ENCODE assay signal across 15 cellular contexts in genomic region chr6:42103218-42103617, GRCh38. TPM values are rescaled to one million over a fixed set of nuclear protein-coding genes. Genes with fewer than 3 reads are reported as not detected.
DNase-seq lines count a peak whose midpoint lies in the region; ATAC-seq and TF ChIP-seq lines count a peak whose summit lies in the region.
"Had no signal": no experiment of that assay in that cellular context is flagged by ENCODE, and none has a peak within 500 bp of the region (broad histone marks: within the 10 kb centered on the region; RNA-seq: fewer than 3 reads in every experiment).

No MANE protein-coding gene starts in this region.

- no peaks in the 10 kb centered on the region for H3K9me3 ChIP-seq in transverse colon
- H3K9me3 ChIP-seq: pancreas had no signal

- intact Hi-C loops in activated T-helper 1 cell treated with anti-CD3 and anti-CD28 coated beads, Interleukin-12 subunit alpha, Interleukin-12 subunit beta, Interleukin-2, Interleukin-4 antibody, amounts not matched to agents 30 ng/mL and 10 ng/mL and 1 ng/mL, durations not matched to agents 14 hours and 24 hours and 36 hours (cut with micrococcal nuclease), result no loop called here
- intact Hi-C loops in transverse colon (cut with DNase I; ENCODE audit: low total_unique reads), result no loop called here

- 52 to 60% methylated on average over 2 to 8 of the region's 8 CpGs for WGBS in transverse colon (ENCODE audit: low coverage in 1 of 2), 2 donors

- no peaks in the 10 kb centered on the region for H3K27me3 Mint-ChIP-seq in activated naive CD4-positive, alpha-beta T cell treated with anti-CD3 and anti-CD28 coated beads, Interleukin-2, amount 50 U/mL, for 24 hours
- peaks cover 1% of the 10 kb centered on the region for H3K27me3 Mint-ChIP-seq in activated T-helper 1 cell treated with anti-CD3 and anti-CD28 coated beads, Interleukin-12 subunit alpha, Interleukin-12 subunit beta, Interleukin-2, Interleukin-4 antibody, amounts not matched to agents 30 ng/mL and 10 ng/mL and 1 ng/mL, durations not matched to agents 14 hours and 24 hours and 36 hours (ENCODE audit: insufficient read depth)
- no peaks in the 10 kb centered on the region for H3K27me3 Mint-ChIP-seq in mesothelial cell of epicardium (ENCODE audit: low read depth)
- peaks cover 31 to 43% of the 10 kb centered on the region in 2 donors for H3K27me3 Mint-ChIP-seq in stimulated activated naive B cell treated with anti-CD40 and anti-IgM and Interleukin-4, amounts not matched to agents 10 μg/mL and 1 μg/mL and 100 μg/mL, for 72 hours

- H3K4me3 Mint-ChIP-seq in activated naive CD4-positive, alpha-beta T cell treated with anti-CD3 and anti-CD28 coated beads, Interleukin-2, amount 50 U/mL, for 24 hours, result peak overlapping the region; percentile 70
- H3K4me3 Mint-ChIP-seq in activated T-helper 1 cell treated with anti-CD3 and anti-CD28 coated beads, Interleukin-12 subunit alpha, Interleukin-12 subunit beta, Interleukin-2, Interleukin-4 antibody, amounts not matched to agents 30 ng/mL and 10 ng/mL and 1 ng/mL, durations not matched to agents 14 hours and 24 hours and 36 hours, result peak overlapping the region; percentile 70
- H3K4me3 Mint-ChIP-seq in mesothelial cell of epicardium, result peak overlapping the region; percentile 56
- no peak overlapping the region for H3K4me3 Mint-ChIP-seq in stimulated activated naive B cell treated with anti-CD40 and anti-IgM and Interleukin-4, amounts not matched to agents 10 μg/mL and 1 μg/mL and 100 μg/mL, for 72 hours

- TF ChIP-seq POLR2A in transverse colon (IDR thresholded peaks at IDR 0.05), result no peak

- DNase-seq in activated naive CD4-positive, alpha-beta T cell (lab: John Stamatoyannopoulos, UW), result no peak
- DNase-seq in activated T-helper 1 cell treated with anti-CD3 and anti-CD28 coated beads, Interleukin-12 subunit alpha, Interleukin-12 subunit beta, Interleukin-2, Interleukin-4 antibody, amounts not matched to agents 30 ng/mL and 10 ng/mL and 1 ng/mL, durations not matched to agents 14 hours and 24 hours and 36 hours (ENCODE audit: low spot score), result no peak
- DNase-seq in mesothelial cell of epicardium (ENCODE audit: low spot score in 2 of 2, unreplicated experiment in 2 of 2) (no peak), transverse colon (peak; percentile 59), NCI-H1105 (lab: John Stamatoyannopoulos, UW) (no peak)
- no peak for DNase-seq in stimulated activated naive B cell treated with anti-CD40 and anti-IgM and Interleukin-4, amounts not matched to agents 10 μg/mL and 1 μg/mL and 100 μg/mL, for 72 hours
- DNase-seq: activated CD4-positive, CD25-positive, alpha-beta regulatory T cell treated with anti-CD3 and anti-CD28 coated beads, Interleukin-2, amount 50 U/mL, for 72 hours; activated gamma-delta T cell; DMS53; NCI-H446; pancreas; PC-3; trophoblast cell had no signal

- H3K36me3 Mint-ChIP-seq in activated naive CD4-positive, alpha-beta T cell treated with anti-CD3 and anti-CD28 coated beads, Interleukin-2, amount 50 U/mL, for 24 hours, result no peaks in the 10 kb centered on the region
- H3K36me3 Mint-ChIP-seq in activated T-helper 1 cell treated with anti-CD3 and anti-CD28 coated beads, Interleukin-12 subunit alpha, Interleukin-12 subunit beta, Interleukin-2, Interleukin-4 antibody, amounts not matched to agents 30 ng/mL and 10 ng/mL and 1 ng/mL, durations not matched to agents 14 hours and 24 hours and 36 hours (ENCODE audit: low read depth), result no peaks in the 10 kb centered on the region
- H3K36me3 Mint-ChIP-seq in mesothelial cell of epicardium, result peaks cover 24% of the 10 kb centered on the region
- H3K36me3 Mint-ChIP-seq in stimulated activated naive B cell treated with anti-CD40 and anti-IgM and Interleukin-4, amounts not matched to agents 10 μg/mL and 1 μg/mL and 100 μg/mL, for 72 hours, result no peaks in the 10 kb centered on the region

- ATAC-seq in stimulated activated naive B cell treated with anti-CD40 and anti-IgM and Interleukin-4, amounts not matched to agents 10 μg/mL and 1 μg/mL and 100 μg/mL, for 72 hours (replicated peaks), result no peak
- ATAC-seq in HG03039 (IDR thresholded peaks at IDR 0.05; ENCODE audit: unreplicated experiment), result no peak
- ATAC-seq: PC-3 had no signal

- H3K4me1 Mint-ChIP-seq in activated naive CD4-positive, alpha-beta T cell treated with anti-CD3 and anti-CD28 coated beads, Interleukin-2, amount 50 U/mL, for 24 hours, result peaks cover 7% of the 10 kb centered on the region
- H3K4me1 Mint-ChIP-seq in activated T-helper 1 cell treated with anti-CD3 and anti-CD28 coated beads, Interleukin-12 subunit alpha, Interleukin-12 subunit beta, Interleukin-2, Interleukin-4 antibody, amounts not matched to agents 30 ng/mL and 10 ng/mL and 1 ng/mL, durations not matched to agents 14 hours and 24 hours and 36 hours (ENCODE audit: low read depth), result peaks cover 39% of the 10 kb centered on the region
- H3K4me1 Mint-ChIP-seq in mesothelial cell of epicardium, result peaks cover 33% of the 10 kb centered on the region
- H3K4me1 Mint-ChIP-seq in stimulated activated naive B cell treated with anti-CD40 and anti-IgM and Interleukin-4, amounts not matched to agents 10 μg/mL and 1 μg/mL and 100 μg/mL, for 72 hours, result peaks cover 7 to 9% of the 10 kb centered on the region in 2 donors

- in situ Hi-C loops in transverse colon (cut with MboI; ENCODE audit: low pct_ligation_motif_present in 1 of 4, low pct_unique_long_range_greater_than_20kb in 1 of 4, low sequenced_read_pairs in 3 of 4), result no loop called here

- peaks cover 9% of the 10 kb centered on the region for H3K27me3 ChIP-seq in transverse colon
- H3K27me3 ChIP-seq: pancreas had no signal

- H3K27ac ChIP-seq in transverse colon, result peak overlapping the region; percentile 23 to 65 (median 53)
- H3K27ac ChIP-seq: pancreas had no signal

- H3K4me1 ChIP-seq in transverse colon, result peaks cover 37 to 62% (median 47%) of the 10 kb centered on the region in 4 donors

- H3K27ac Mint-ChIP-seq in activated naive CD4-positive, alpha-beta T cell treated with anti-CD3 and anti-CD28 coated beads, Interleukin-2, amount 50 U/mL, for 24 hours, result no peak overlapping the region
- peak overlapping the region; percentile 67 for H3K27ac Mint-ChIP-seq in activated T-helper 1 cell treated with anti-CD3 and anti-CD28 coated beads, Interleukin-12 subunit alpha, Interleukin-12 subunit beta, Interleukin-2, Interleukin-4 antibody, amounts not matched to agents 30 ng/mL and 10 ng/mL and 1 ng/mL, durations not matched to agents 14 hours and 24 hours and 36 hours
- no peak overlapping the region for H3K27ac Mint-ChIP-seq in mesothelial cell of epicardium
- H3K27ac Mint-ChIP-seq in stimulated activated naive B cell treated with anti-CD40 and anti-IgM and Interleukin-4, amounts not matched to agents 10 μg/mL and 1 μg/mL and 100 μg/mL, for 72 hours, result no peak overlapping the region

- TF ChIP-seq CTCF in mesothelial cell of epicardium (IDR thresholded peaks at IDR 0.05; ENCODE audit: unreplicated experiment), result no peak
- no peak for TF ChIP-seq CTCF in transverse colon (IDR thresholded peaks at IDR 0.05)

- H3K36me3 ChIP-seq in transverse colon, result no peaks in the 10 kb centered on the region

- no peak for TF ChIP-seq EP300 in transverse colon (IDR thresholded peaks at IDR 0.05; ENCODE audit: low read depth)

- H3K4me3 ChIP-seq in transverse colon, result no peak overlapping the region
- H3K4me3 ChIP-seq: pancreas had no signal

- no peaks in the 10 kb centered on the region for H3K9me3 Mint-ChIP-seq in activated naive CD4-positive, alpha-beta T cell treated with anti-CD3 and anti-CD28 coated beads, Interleukin-2, amount 50 U/mL, for 24 hours
- no peaks in the 10 kb centered on the region for H3K9me3 Mint-ChIP-seq in activated T-helper 1 cell treated with anti-CD3 and anti-CD28 coated beads, Interleukin-12 subunit alpha, Interleukin-12 subunit beta, Interleukin-2, Interleukin-4 antibody, amounts not matched to agents 30 ng/mL and 10 ng/mL and 1 ng/mL, durations not matched to agents 14 hours and 24 hours and 36 hours
- no peaks in the 10 kb centered on the region for H3K9me3 Mint-ChIP-seq in mesothelial cell of epicardium
- H3K9me3 Mint-ChIP-seq in stimulated activated naive B cell treated with anti-CD40 and anti-IgM and Interleukin-4, amounts not matched to agents 10 μg/mL and 1 μg/mL and 100 μg/mL, for 72 hours, result no peaks in the 10 kb centered on the region

RNA-seq across cellular contexts. Expression of gene C6orf132, which starts 39.2 kb away (rescaled TPM):
- total RNA-seq in activated T-helper 1 cell treated with anti-CD3 and anti-CD28 coated beads, Interleukin-12 subunit alpha, Interleukin-12 subunit beta, Interleukin-2, Interleukin-4 antibody, amounts not matched to agents 30 ng/mL and 10 ng/mL and 1 ng/mL, durations not matched to agents 14 hours and 24 hours and 36 hours, result 0.18 and 0.20 TPM in 2 replicates
- total RNA-seq in mesothelial cell of epicardium (22.4 to 23.9 TPM (median 22.5 TPM) in 3 replicates), transverse colon (10 to 100 TPM; 26.1 to 96.9 (median 43.2) TPM)

RNA-seq across cellular contexts. Expression of gene TAF8, which starts 52.9 kb away (rescaled TPM):
- total RNA-seq in activated T-helper 1 cell treated with anti-CD3 and anti-CD28 coated beads, Interleukin-12 subunit alpha, Interleukin-12 subunit beta, Interleukin-2, Interleukin-4 antibody, amounts not matched to agents 30 ng/mL and 10 ng/mL and 1 ng/mL, durations not matched to agents 14 hours and 24 hours and 36 hours, result 36.7 and 38.3 TPM in 2 replicates
- total RNA-seq in mesothelial cell of epicardium (32.1 to 38.9 TPM (median 36.5 TPM) in 3 replicates), transverse colon (10 to 100 TPM; 15.3 to 36.2 (median 21.8) TPM)

Comparison
In these comparisons a context has a peak if more than half of its experiments do, and no peak if none do; other contexts are left out.
1. H3K4me3 Mint-ChIP-seq: peak in activated naive CD4-positive, alpha-beta T cell treated with anti-CD3 and anti-CD28 coated beads, Interleukin-2, amount 50 U/mL, for 24 hours (single experiment), activated T-helper 1 cell treated with anti-CD3 and anti-CD28 coated beads, Interleukin-12 subunit alpha, Interleukin-12 subunit beta, Interleukin-2, Interleukin-4 antibody, amounts not matched to agents 30 ng/mL and 10 ng/mL and 1 ng/mL, durations not matched to agents 14 hours and 24 hours and 36 hours (single experiment) and mesothelial cell of epicardium (single experiment); none in stimulated activated naive B cell treated with anti-CD40 and anti-IgM and Interleukin-4, amounts not matched to agents 10 μg/mL and 1 μg/mL and 100 μg/mL, for 72 hours (0 of 2).
2. RNA of gene C6orf132, which starts 39.2 kb away (total RNA-seq): 26.1 to 96.9 TPM in transverse colon and 22.4 to 23.9 TPM in mesothelial cell of epicardium; 0.18 to 0.20 TPM in activated T-helper 1 cell treated with anti-CD3 and anti-CD28 coated beads, Interleukin-12 subunit alpha, Interleukin-12 subunit beta, Interleukin-2, Interleukin-4 antibody, amounts not matched to agents 30 ng/mL and 10 ng/mL and 1 ng/mL, durations not matched to agents 14 hours and 24 hours and 36 hours; every median in the first group is over 10 times any median in the second.